8 cellular contexts compared by ENCODE assay signal in the genomic region with DNA sequence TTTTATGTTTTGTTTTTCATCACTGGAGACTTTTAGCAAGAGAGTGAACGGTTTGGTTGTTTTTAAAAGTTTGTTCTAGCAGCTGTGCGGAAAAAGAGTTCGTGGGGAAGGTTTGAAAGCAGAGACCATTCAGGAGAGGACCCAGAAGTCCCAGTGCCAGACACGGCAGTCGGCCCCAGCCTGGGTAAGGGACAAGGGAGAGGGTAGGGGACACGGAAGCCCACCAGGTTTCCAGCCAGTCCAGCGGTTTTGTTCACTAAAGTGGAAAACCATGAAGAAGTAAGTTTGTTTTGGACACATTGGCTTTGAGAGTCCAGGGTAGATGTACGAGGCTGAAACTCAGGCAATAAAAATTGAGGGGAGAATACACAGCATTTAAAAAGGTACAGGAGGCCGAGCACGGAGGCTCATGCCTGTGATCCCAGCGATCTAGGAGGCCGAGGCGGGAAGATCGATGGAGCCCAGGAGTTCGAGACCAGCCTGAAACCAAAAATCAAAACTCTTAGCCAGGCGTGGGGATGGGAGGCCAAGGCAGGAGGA. TPM values are rescaled to one million over a fixed set of nuclear protein-coding genes. Genes with fewer than 3 reads are reported as not detected.
DNase-seq lines count a peak whose midpoint lies in the region; ATAC-seq lines count a peak whose summit lies in the region.

No MANE protein-coding gene starts in this region.

- DNase-seq in activated CD4-positive, alpha-beta T cell treated with anti-CD3 and anti-CD28 coated beads, Interleukin-2, amount 10 ng/mL, durations not matched to agents 24 days and 14 days = no peak
- no peak for DNase-seq in activated CD4-positive, alpha-beta T cell treated with anti-CD3 and anti-CD28 coated beads for 48 hours
- DNase-seq in activated naive CD8-positive, alpha-beta T cell treated with anti-CD3 and anti-CD28 coated beads, Interleukin-2, amount 50 U/mL, for 24 hours = no peak
- DNase-seq in activated CD8-positive, alpha-beta memory T cell treated with anti-CD3 and anti-CD28 coated beads, Interleukin-2, amount 50 U/mL, for 48 hours = no peak
- no peak for DNase-seq in kidney glomerular epithelial cell (lab: John Stamatoyannopoulos, UW)

- H3K27ac Mint-ChIP-seq in activated CD4-positive, alpha-beta T cell treated with anti-CD3 and anti-CD28 coated beads, Interleukin-2, amount 10 ng/mL, durations not matched to agents 24 days and 14 days = peak overlapping the region; percentile 100
- H3K27ac Mint-ChIP-seq in activated naive CD8-positive, alpha-beta T cell treated with anti-CD3 and anti-CD28 coated beads, Interleukin-2, amount 50 U/mL, for 24 hours = peak overlapping the region; percentile 100

- peak overlapping the region; percentile 75 for H3K27ac ChIP-seq in layer of hippocampus (ENCODE audit: low read depth, low read length)
- H3K27ac ChIP-seq in temporal lobe (ENCODE audit: low read depth, low read length) = peak overlapping the region; percentile 91

- peak overlapping the region; percentile 93 for H3K4me3 Mint-ChIP-seq in activated CD4-positive, alpha-beta T cell treated with anti-CD3 and anti-CD28 coated beads, Interleukin-2, amount 10 ng/mL, durations not matched to agents 24 days and 14 days
- H3K4me3 Mint-ChIP-seq in activated naive CD8-positive, alpha-beta T cell treated with anti-CD3 and anti-CD28 coated beads, Interleukin-2, amount 50 U/mL, for 24 hours = peak overlapping the region; percentile 96

- no peaks in the 10 kb centered on the region for H3K27me3 ChIP-seq in layer of hippocampus (ENCODE audit: control insufficient read depth, insufficient read depth, low read length)

- peaks cover 5% of the 10 kb centered on the region for H3K27me3 Mint-ChIP-seq in activated CD4-positive, alpha-beta T cell treated with anti-CD3 and anti-CD28 coated beads, Interleukin-2, amount 10 ng/mL, durations not matched to agents 24 days and 14 days
- H3K27me3 Mint-ChIP-seq in activated naive CD8-positive, alpha-beta T cell treated with anti-CD3 and anti-CD28 coated beads, Interleukin-2, amount 50 U/mL, for 24 hours = peaks cover 8% of the 10 kb centered on the region

- intact Hi-C loops in activated CD4-positive, alpha-beta T cell treated with anti-CD3 and anti-CD28 coated beads, Interleukin-2, amount 10 ng/mL, durations not matched to agents 24 days and 14 days (cut with micrococcal nuclease) = no loop called here

- H3K4me1 Mint-ChIP-seq in activated CD4-positive, alpha-beta T cell treated with anti-CD3 and anti-CD28 coated beads, Interleukin-2, amount 10 ng/mL, durations not matched to agents 24 days and 14 days = peaks cover 53% of the 10 kb centered on the region
- peaks cover 49% of the 10 kb centered on the region for H3K4me1 Mint-ChIP-seq in activated naive CD8-positive, alpha-beta T cell treated with anti-CD3 and anti-CD28 coated beads, Interleukin-2, amount 50 U/mL, for 24 hours

- H3K36me3 Mint-ChIP-seq in activated CD4-positive, alpha-beta T cell treated with anti-CD3 and anti-CD28 coated beads, Interleukin-2, amount 10 ng/mL, durations not matched to agents 24 days and 14 days (ENCODE audit: low read depth) = peaks cover 47% of the 10 kb centered on the region
- peaks cover 14% of the 10 kb centered on the region for H3K36me3 Mint-ChIP-seq in activated naive CD8-positive, alpha-beta T cell treated with anti-CD3 and anti-CD28 coated beads, Interleukin-2, amount 50 U/mL, for 24 hours (ENCODE audit: low read depth)

- no peak for ATAC-seq in activated naive CD8-positive, alpha-beta T cell treated with anti-CD3 and anti-CD28 coated beads, Interleukin-2, amount 50 U/mL, for 24 hours
- no peak for ATAC-seq in HG03159 (IDR thresholded peaks at IDR 0.05; ENCODE audit: unreplicated experiment)

- peaks cover 3% of the 10 kb centered on the region for H3K9me3 Mint-ChIP-seq in activated CD4-positive, alpha-beta T cell treated with anti-CD3 and anti-CD28 coated beads, Interleukin-2, amount 10 ng/mL, durations not matched to agents 24 days and 14 days
- H3K9me3 Mint-ChIP-seq in activated naive CD8-positive, alpha-beta T cell treated with anti-CD3 and anti-CD28 coated beads, Interleukin-2, amount 50 U/mL, for 24 hours = peaks cover 4% of the 10 kb centered on the region

RNA-seq across cellular contexts. Expression of gene RFLNB, which starts 36.4 kb away (rescaled TPM):
- 91.3 and 93.4 TPM in 2 replicates for total RNA-seq in activated CD4-positive, alpha-beta T cell treated with anti-CD3 and anti-CD28 coated beads, Interleukin-2, amount 10 ng/mL, durations not matched to agents 24 days and 14 days
- 27.0 TPM for total RNA-seq in temporal lobe

RNA-seq across cellular contexts. Expression of gene RPH3AL, which starts 56.8 kb away (rescaled TPM):
- 2.5 and 3.7 TPM in 2 replicates for total RNA-seq in activated CD4-positive, alpha-beta T cell treated with anti-CD3 and anti-CD28 coated beads, Interleukin-2, amount 10 ng/mL, durations not matched to agents 24 days and 14 days
- 5.4 TPM for total RNA-seq in temporal lobe
